Comparison of ENCODE assay signal across 8 cellular contexts in genomic region chr11:61028135-61028729, GRCh38. TPM values are rescaled to one million over a fixed set of nuclear protein-coding genes. Genes with fewer than 3 reads are reported as not detected.
A peak's percentile ranks its signal among the peaks of the same experiment; 100 is the strongest.
DNase-seq lines count a peak whose midpoint lies in the region; ATAC-seq and TF ChIP-seq lines count a peak whose summit lies in the region.

No MANE protein-coding gene starts in this region.

- no peak for TF ChIP-seq EP300 in esophagus muscularis mucosa (IDR thresholded peaks at IDR 0.05)

- peaks cover 44 to 59% (median 50%) of the 10 kb centered on the region in 10 experiments for H3K4me1 ChIP-seq in BLaER1 treated with 17β-estradiol and CSF1 and Interleukin-3, amounts not matched to agents 10 nM and 100 nM
- H3K4me1 ChIP-seq in esophagus muscularis mucosa: peaks cover 14 to 24% (median 17%) of the 10 kb centered on the region in 4 donors

- peak overlapping the region; percentile 74 to 96 (median 82) for H3K4me2 ChIP-seq in BLaER1 treated with 17β-estradiol and CSF1 and Interleukin-3, amounts not matched to agents 10 nM and 100 nM

- H4K20me1 ChIP-seq in BLaER1 treated with 17β-estradiol and CSF1 and Interleukin-3, amounts not matched to agents 10 nM and 100 nM: no peaks in the 10 kb centered on the region

- no peaks in the 10 kb centered on the region for H3K36me3 ChIP-seq in BLaER1 treated with 17β-estradiol and CSF1 and Interleukin-3, amounts not matched to agents 10 nM and 100 nM
- H3K36me3 ChIP-seq in esophagus muscularis mucosa: no peaks in the 10 kb centered on the region

- H3K4me3 ChIP-seq in BLaER1 treated with 17β-estradiol and CSF1 and Interleukin-3, amounts not matched to agents 10 nM and 100 nM: no peak overlapping the region
- H3K4me3 ChIP-seq in esophagus muscularis mucosa: no peak overlapping the region

- TF ChIP-seq CTCF in esophagus muscularis mucosa (IDR thresholded peaks at IDR 0.05): no peak

- 74% methylated on average over 7 of the region's 7 CpGs for WGBS in esophagus muscularis mucosa

- H3K27me3 ChIP-seq in BLaER1 treated with 17β-estradiol and CSF1 and Interleukin-3, amounts not matched to agents 10 nM and 100 nM: 0 out of 22 replicates have a peak, but pooled peaks cover 0 to 8% (median 0%) of the 10 kb centered on the region in 11 experiments
- no peaks in the 10 kb centered on the region for H3K27me3 ChIP-seq in esophagus muscularis mucosa

- no peak for TF ChIP-seq POLR2A in esophagus muscularis mucosa (IDR thresholded peaks at IDR 0.05; ENCODE audit: low read depth)

- no peaks in the 10 kb centered on the region for H3K9me3 ChIP-seq in BLaER1 treated with 17β-estradiol and CSF1 and Interleukin-3, amounts not matched to agents 10 nM and 100 nM (replicated peaks in 1 of 11)
- no peaks in the 10 kb centered on the region for H3K9me3 ChIP-seq in esophagus muscularis mucosa

- no peak overlapping the region for H3K27ac ChIP-seq in BLaER1 treated with 17β-estradiol and CSF1 and Interleukin-3, amounts not matched to agents 10 nM and 100 nM
- H3K27ac ChIP-seq in esophagus muscularis mucosa (replicated peaks in 1 of 4): no peak overlapping the region

- H3K9ac ChIP-seq in BLaER1 treated with 17β-estradiol and CSF1 and Interleukin-3, amounts not matched to agents 10 nM and 100 nM: no peak overlapping the region

- ATAC-seq in GM19455 (IDR thresholded peaks at IDR 0.05; ENCODE audit: unreplicated experiment) (peak; percentile 64), GM18520 (IDR thresholded peaks at IDR 0.05; ENCODE audit: unreplicated experiment) (no peak)

- intact Hi-C loops in esophagus muscularis mucosa (cut with DNase I): no loop called here

- DNase-seq in LHCN-M2 (ENCODE audit: low read depth) (peak; percentile 2), activated T-cell treated with anti-CD3 and anti-CD28 coated beads for 48 hours (ENCODE audit: low read depth) (peak; percentile 64), esophagus muscularis mucosa (ENCODE audit: extremely low spot score) (no peak), hepatic stellate cell (ENCODE audit: low spot score) (no peak)
- peak; percentile 85 for DNase-seq in stimulated activated CD4-positive, alpha-beta T cell treated with anti-CD3 and anti-CD28 coated beads, Interleukin-1b, Interleukin-23, amount 100 ng/mL, for 48 hours

RNA-seq across cellular contexts. Expression of gene CD6, which starts 56.8 kb away (rescaled TPM):
- total RNA-seq in LHCN-M2 (2014; rRNA removed) (not detected in 2 replicates), esophagus muscularis mucosa (1 to 10 TPM in 2 of 4 donors, under 1 TPM in 1, not detected in 1; 0.32 to 2.2 (median 1.3) TPM)
- polyA plus RNA-seq in LHCN-M2 (2012): not detected

Comparison
In these comparisons a context has a peak if more than half of its experiments do, and no peak if none do; other contexts are left out.
1. DNase-seq: peak in LHCN-M2 (single experiment), activated T-cell treated with anti-CD3 and anti-CD28 coated beads for 48 hours (single experiment) and stimulated activated CD4-positive, alpha-beta T cell treated with anti-CD3 and anti-CD28 coated beads, Interleukin-1b, Interleukin-23, amount 100 ng/mL, for 48 hours (single experiment); none in esophagus muscularis mucosa (single experiment) and hepatic stellate cell (single experiment).